ENCODE assay signal across 1 cellular context in genomic region chr20:44703956-44704488, GRCh38.
TF ChIP-seq lines count a peak whose summit lies in the region.

No MANE protein-coding gene starts in this region.

TF ChIP-seq in GM12878, 131 proteins besides CTCF, POLR2A, EP300 and RAD21:
- TF ChIP-seq, protein P1, sequence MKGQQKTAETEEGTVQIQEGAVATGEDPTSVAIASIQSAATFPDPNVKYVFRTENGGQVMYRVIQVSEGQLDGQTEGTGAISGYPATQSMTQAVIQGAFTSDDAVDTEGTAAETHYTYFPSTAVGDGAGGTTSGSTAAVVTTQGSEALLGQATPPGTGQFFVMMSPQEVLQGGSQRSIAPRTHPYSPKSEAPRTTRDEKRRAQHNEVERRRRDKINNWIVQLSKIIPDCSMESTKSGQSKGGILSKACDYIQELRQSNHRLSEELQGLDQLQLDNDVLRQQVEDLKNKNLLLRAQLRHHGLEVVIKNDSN (IDR thresholded peaks at IDR 0.05; ENCODE audit: borderline replicate concordance, extremely low read length, insufficient read depth, low read depth, low read length): peak; percentile 38
- TF ChIP-seq, protein P2, sequence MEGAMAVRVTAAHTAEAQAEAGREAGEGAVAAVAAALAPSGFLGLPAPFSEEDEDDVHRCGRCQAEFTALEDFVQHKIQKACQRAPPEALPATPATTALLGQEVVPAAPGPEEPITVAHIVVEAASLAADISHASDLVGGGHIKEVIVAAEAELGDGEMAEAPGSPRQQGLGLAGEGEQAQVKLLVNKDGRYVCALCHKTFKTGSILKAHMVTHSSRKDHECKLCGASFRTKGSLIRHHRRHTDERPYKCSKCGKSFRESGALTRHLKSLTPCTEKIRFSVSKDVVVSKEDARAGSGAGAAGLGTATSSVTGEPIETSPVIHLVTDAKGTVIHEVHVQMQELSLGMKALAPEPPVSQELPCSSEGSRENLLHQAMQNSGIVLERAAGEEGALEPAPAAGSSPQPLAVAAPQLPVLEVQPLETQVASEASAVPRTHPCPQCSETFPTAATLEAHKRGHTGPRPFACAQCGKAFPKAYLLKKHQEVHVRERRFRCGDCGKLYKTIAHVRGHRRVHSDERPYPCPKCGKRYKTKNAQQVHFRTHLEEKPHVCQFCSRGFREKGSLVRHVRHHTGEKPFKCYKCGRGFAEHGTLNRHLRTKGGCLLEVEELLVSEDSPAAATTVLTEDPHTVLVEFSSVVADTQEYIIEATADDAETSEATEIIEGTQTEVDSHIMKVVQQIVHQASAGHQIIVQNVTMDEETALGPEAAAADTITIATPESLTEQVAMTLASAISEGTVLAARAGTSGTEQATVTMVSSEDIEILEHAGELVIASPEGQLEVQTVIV (IDR thresholded peaks at IDR 0.05; ENCODE audit: borderline replicate concordance, partially characterized antibody): no peak
